In genomic region chr17:35890774-35891155, GRCh38 we compare ENCODE assay signal across 11 cellular contexts. TPM values are rescaled to one million over a fixed set of nuclear protein-coding genes. Genes with fewer than 3 reads are reported as not detected.
DNase-seq lines count a peak whose midpoint lies in the region; ATAC-seq and TF ChIP-seq lines count a peak whose summit lies in the region.
"Had no signal": no experiment of that assay in that cellular context is flagged by ENCODE, and none has a peak within 500 bp of the region (broad histone marks: within the 10 kb centered on the region; RNA-seq: fewer than 3 reads in every experiment).

No MANE protein-coding gene starts in this region.

- peak; percentile 16 to 92 (median 58) for DNase-seq in CD8-positive, alpha-beta memory T cell
- DNase-seq in Peyer's patch: peak in 2 of 3 donors; percentile 61 to 88
- DNase-seq in effector memory CD8-positive, alpha-beta T cell: peak; percentile 75 to 81 (median 76)
- no peak for DNase-seq in SW 1271 (lab: John Stamatoyannopoulos, UW)
- no peak for DNase-seq in NCI-H1436 (lab: John Stamatoyannopoulos, UW)
- no peak for DNase-seq in dedifferentiated amniotic fluid mesenchymal stem cell (ENCODE audit: extremely low spot score)
- no peak for DNase-seq in foreskin melanocyte

- CTCF ChIA-PET in CD8-positive, alpha-beta memory T cell (lab: Charles Lee): interaction anchor here (1.4 to 12.0 kb wide), 6 partner anchors 8 to 47 kb away, joined by 4 to 144 read pairs (median 9); partner anchors contain the start of gene CCL5

- H3K27ac ChIP-seq in CD8-positive, alpha-beta memory T cell (ENCODE audit: low read depth, low read length): peak overlapping the region; percentile 45
- H3K27ac ChIP-seq in Peyer's patch: peak overlapping the region in 3 of 4 donors; percentile 11 to 46 (median 23)
- H3K27ac ChIP-seq: RWPE1 had no signal

- H3K27me3 ChIP-seq in CD8-positive, alpha-beta memory T cell (ENCODE audit: insufficient read depth, low read length, poor library complexity, severe bottlenecking): no peaks in the 10 kb centered on the region
- no peaks in the 10 kb centered on the region for H3K27me3 ChIP-seq in Peyer's patch

- ATAC-seq in GM19452 (IDR thresholded peaks at IDR 0.05; ENCODE audit: unreplicated experiment): peak; percentile 59
- ATAC-seq in effector memory CD8-positive, alpha-beta T cell (replicated peaks): peak; percentile 84

- no peak for TF ChIP-seq CTCF in Peyer's patch (IDR thresholded peaks at IDR 0.05)

- H3K4me3 Mint-ChIP-seq in CD8-positive, alpha-beta memory T cell: peak overlapping the region; percentile 18 to 88 (median 59)
- H3K4me3 Mint-ChIP-seq in effector memory CD8-positive, alpha-beta T cell: peak overlapping the region; percentile 47 to 76

- H3K9me3 Mint-ChIP-seq in CD8-positive, alpha-beta memory T cell: no peaks in the 10 kb centered on the region
- H3K9me3 Mint-ChIP-seq in effector memory CD8-positive, alpha-beta T cell: peaks cover 0 to 3% of the 10 kb centered on the region in 2 donors

- TF ChIP-seq POLR2A in Peyer's patch (IDR thresholded peaks at IDR 0.05): no peak

- peaks cover 61% of the 10 kb centered on the region for H3K4me1 ChIP-seq in CD8-positive, alpha-beta memory T cell (ENCODE audit: insufficient read depth, low read length)
- H3K4me1 ChIP-seq in Peyer's patch: no peaks in the 10 kb centered on the region

- H3K4me3 ChIP-seq in CD8-positive, alpha-beta memory T cell (ENCODE audit: low read length): no peak overlapping the region
- no peak overlapping the region for H3K4me3 ChIP-seq in Peyer's patch

- peak overlapping the region; percentile 74 to 98 (median 92) for H3K27ac Mint-ChIP-seq in CD8-positive, alpha-beta memory T cell
- peak overlapping the region; percentile 83 to 99 for H3K27ac Mint-ChIP-seq in effector memory CD8-positive, alpha-beta T cell

- H3K9me3 ChIP-seq in CD8-positive, alpha-beta memory T cell (ENCODE audit: low read length): no peaks in the 10 kb centered on the region
- H3K9me3 ChIP-seq in Peyer's patch: no peaks in the 10 kb centered on the region

- POLR2A ChIA-PET in CD8-positive, alpha-beta memory T cell (lab: Charles Lee): interaction anchor here (0.5 to 5.1 kb wide), 11 partner anchors 9 to 726 kb away, joined by 3 to 86 read pairs (median 6); partner anchors contain the start of genes CCL5, HEATR9 and RDM1

- peaks cover 0 to 4% of the 10 kb centered on the region in 2 donors for H3K27me3 Mint-ChIP-seq in CD8-positive, alpha-beta memory T cell
- H3K27me3 Mint-ChIP-seq in effector memory CD8-positive, alpha-beta T cell: no peaks in the 10 kb centered on the region

- H3K36me3 Mint-ChIP-seq in CD8-positive, alpha-beta memory T cell: peaks cover 2 to 3% (median 2%) of the 10 kb centered on the region in 3 donors
- H3K36me3 Mint-ChIP-seq in effector memory CD8-positive, alpha-beta T cell (ENCODE audit: insufficient read depth): peaks cover 31% of the 10 kb centered on the region

- H3K4me1 Mint-ChIP-seq in CD8-positive, alpha-beta memory T cell: peaks cover 74 to 85% (median 78%) of the 10 kb centered on the region in 3 donors
- peaks cover 68 to 73% of the 10 kb centered on the region in 2 donors for H3K4me1 Mint-ChIP-seq in effector memory CD8-positive, alpha-beta T cell (ENCODE audit: low read depth in 2 of 2)

- no peaks in the 10 kb centered on the region for H3K36me3 ChIP-seq in CD8-positive, alpha-beta memory T cell (ENCODE audit: insufficient read depth, low read length)
- H3K36me3 ChIP-seq in Peyer's patch: no peaks in the 10 kb centered on the region

RNA-seq across cellular contexts. Expression of gene CCL5, which starts 10.6 kb away (rescaled TPM):
- total RNA-seq in CD8-positive, alpha-beta memory T cell: 100 to 1,000 TPM; 580 to 591 TPM
- polyA plus RNA-seq in CD8-positive, alpha-beta memory T cell: 2,769 TPM
- total RNA-seq in Peyer's patch: 10 to 100 TPM in 1 of 4 donors, 1 to 10 TPM in 3; 5.8 to 13.8 (median 9.2) TPM
- total RNA-seq: fibroblast of lung, HT1080 had no signal

RNA-seq across cellular contexts. Expression of gene HEATR9, which starts 22.1 kb away (rescaled TPM):
- 1 to 10 TPM; 2.3 to 2.6 TPM for total RNA-seq in CD8-positive, alpha-beta memory T cell
- polyA plus RNA-seq in CD8-positive, alpha-beta memory T cell: 0.55 TPM
- not detected for total RNA-seq in Peyer's patch
- total RNA-seq: fibroblast of lung, HT1080 had no signal
- polyA plus RNA-seq: fibroblast of lung had no signal

RNA-seq across cellular contexts. Expression of gene RDM1, which starts 39.8 kb away (rescaled TPM):
- total RNA-seq in CD8-positive, alpha-beta memory T cell: 1 to 10 TPM; 2.5 to 3.1 TPM
- polyA plus RNA-seq in CD8-positive, alpha-beta memory T cell: 2.8 TPM
- total RNA-seq in Peyer's patch: 1 to 10 TPM in 1 of 4 donors, under 1 TPM in 1, not detected in 2; 0.88 to 1.9 TPM

RNA-seq across cellular contexts. Expression of gene LYZL6, which starts 52.7 kb away (rescaled TPM):
- total RNA-seq in CD8-positive, alpha-beta memory T cell: not detected
- not detected for polyA plus RNA-seq in CD8-positive, alpha-beta memory T cell
- not detected for total RNA-seq in Peyer's patch
- total RNA-seq: fibroblast of lung, HT1080 had no signal
- polyA plus RNA-seq: fibroblast of lung had no signal

Comparison
In these comparisons a context has a peak if more than half of its experiments do, and no peak if none do; other contexts are left out.
1. DNase-seq: peak in CD8-positive, alpha-beta memory T cell (5 of 5), Peyer's patch (2 of 3) and effector memory CD8-positive, alpha-beta T cell (3 of 3); none in SW 1271 (0 of 2), NCI-H1436 (single experiment), dedifferentiated amniotic fluid mesenchymal stem cell (single experiment) and foreskin melanocyte (single experiment).
2. RNA of gene CCL5, which starts 10.6 kb away (total RNA-seq): 580 to 591 TPM in CD8-positive, alpha-beta memory T cell; 5.8 to 13.8 TPM in Peyer's patch; every median in the first group is over 10 times any median in the second.